ENCODE assay signal across 26 cellular contexts in genomic region chr20:12262747-12263146, GRCh38.
"Had no signal": no experiment of that assay in that cellular context is flagged by ENCODE, and none has a peak within 500 bp of the region (broad histone marks: within the 10 kb centered on the region; RNA-seq: fewer than 3 reads in every experiment).

No MANE protein-coding gene starts in this region.

- H3K36me3 ChIP-seq: brain microvascular endothelial cell, colonic mucosa, SJSA1 had no signal

- H3K27me3 ChIP-seq: brain microvascular endothelial cell, colonic mucosa, SJSA1 had no signal

- H3K9me3 ChIP-seq: colonic mucosa, SJSA1, SK-N-SH had no signal

- H3K4me1 ChIP-seq: colonic mucosa, SJSA1 had no signal

- H3K4me3 ChIP-seq: colonic mucosa, PC-9, SJSA1 had no signal

- ATAC-seq: activated CD8-positive, alpha-beta T cell treated with anti-CD3 and anti-CD28 coated beads for 36 hours; activated naive CD4-positive, alpha-beta T cell treated with anti-CD3 and anti-CD28 coated beads, Interleukin-2, amount 50 U/mL, for 72 hours; activated T-cell treated with anti-CD3 and anti-CD28 coated beads, Interleukin-2, amount 50 U/mL, for 72 hours; activated T-helper 17 cell treated with anti-CD3 and anti-CD28 coated beads, Interleukin-2, amount 50 U/mL, for 72 hours; Right ventricle myocardium inferior had no signal

- DNase-seq: activated CD4-positive, alpha-beta T cell treated with anti-CD3 and anti-CD28 coated beads, Interleukin-2, amount 10 ng/mL, durations not matched to agents 24 days and 14 days; activated CD4-positive, alpha-beta T cell treated with anti-CD3 and anti-CD28 coated beads, Interleukin-2, amount 50 U/mL, for 4 hours; activated CD8-positive, alpha-beta T cell treated with anti-CD3 and anti-CD28 coated beads for 36 hours; activated gamma-delta T cell; activated naive CD4-positive, alpha-beta T cell treated with Interleukin-2 at 50 U/mL for 16 hours; activated T-cell treated with anti-CD3 and anti-CD28 coated beads, Interleukin-2, amount 50 U/mL, for 1 hour; activated T-cell treated with anti-CD3 and anti-CD28 coated beads, Interleukin-2, amount 50 U/mL, for 72 hours; aorta; brain microvascular endothelial cell; central memory CD4-positive, alpha-beta T cell; colonic mucosa; Karpas-422; KBM-7; NCI-H1105; NCI-H1417 treated with DMSO at 0.1 percent for 48 hours; NCI-H187 treated with DMSO at 0.1 percent for 48 hours; NCI-H2081; NCI-H226; NCI-H524 treated with DMSO at 0.1 percent for 48 hours; PC-9; SK-N-SH had no signal

- H3K27ac ChIP-seq: brain microvascular endothelial cell, colonic mucosa, PC-9, RWPE1, SJSA1 had no signal
